Comparison of ENCODE assay signal across 10 cellular contexts in the genomic region with DNA sequence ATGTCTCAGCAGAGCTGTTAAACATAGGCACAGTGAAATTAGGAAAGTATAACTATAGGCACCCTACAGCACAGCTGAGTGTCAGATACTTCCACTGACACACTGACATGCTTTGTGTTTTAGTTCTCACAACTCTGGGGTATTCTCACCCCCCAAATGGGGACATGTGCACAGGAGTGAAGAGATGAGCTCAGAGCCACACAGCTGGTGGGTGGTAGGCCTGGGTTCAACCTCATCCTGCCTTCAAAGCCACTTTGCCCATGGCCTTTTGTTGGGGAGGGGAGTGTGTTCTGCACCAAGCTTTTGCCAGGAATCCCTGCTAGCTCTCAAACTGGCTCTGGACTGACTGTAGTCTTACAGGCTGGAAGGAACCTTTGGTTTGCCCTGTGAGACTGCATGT. TPM values are rescaled to one million over a fixed set of nuclear protein-coding genes. Genes with fewer than 3 reads are reported as not detected.
A peak's percentile ranks its signal among the peaks of the same experiment; 100 is the strongest.
DNase-seq lines count a peak whose midpoint lies in the region; ATAC-seq and TF ChIP-seq lines count a peak whose summit lies in the region.
"Had no signal": no experiment of that assay in that cellular context is flagged by ENCODE, and none has a peak within 500 bp of the region (broad histone marks: within the 10 kb centered on the region; RNA-seq: fewer than 3 reads in every experiment).

No MANE protein-coding gene starts in this region.

- intact Hi-C loops in activated B cell treated with CpG ODN at 0.5 μM for 24 hours (cut with micrococcal nuclease) = no loop called here

- CTCF ChIA-PET in activated B cell treated with CpG ODN at 0.5 μM for 24 hours (lab: Charles Lee) = interaction anchor here (1.0 to 1.1 kb wide), 2 partner anchors 14 to 87 kb away, joined by 4 read pairs; a partner anchor contains a TSS

- peak overlapping the region; percentile 93 for H3K4me3 ChIP-seq in iPS-15b (ENCODE audit: low read depth, low read length)
- H3K4me3 ChIP-seq in stomach smooth muscle (ENCODE audit: low read length in 2 of 2) = peak overlapping the region; percentile 77 to 96

- H3K4me1 ChIP-seq in iPS-15b (ENCODE audit: control insufficient read depth, insufficient read depth, low read length) = peaks cover 8% of the 10 kb centered on the region
- peaks cover 37% of the 10 kb centered on the region for H3K4me1 ChIP-seq in stomach smooth muscle (ENCODE audit: control insufficient read depth, insufficient read depth, low read length)

- H3K36me3 ChIP-seq in iPS-15b (ENCODE audit: control insufficient read depth, insufficient read depth, low read length) (peaks cover 40% of the 10 kb centered on the region), stomach smooth muscle (ENCODE audit: control insufficient read depth in 2 of 2, insufficient read depth in 2 of 2, low read length in 2 of 2) (peaks cover 17 to 24% of the 10 kb centered on the region in 2 donors)

- H3K27me3 ChIP-seq in iPS-15b (ENCODE audit: control insufficient read depth, insufficient read depth, low read length) (no peaks in the 10 kb centered on the region), stomach smooth muscle (ENCODE audit: control insufficient read depth in 1 of 2, insufficient read depth in 2 of 2, low read length in 2 of 2) (no peaks in the 10 kb centered on the region)

- peak overlapping the region; percentile 99 for H3K4me3 Mint-ChIP-seq in activated T-cell treated with anti-CD3 and anti-CD28 coated beads, Interleukin-2, amount 50 U/mL, for 4 hours
- H3K4me3 Mint-ChIP-seq in activated B cell treated with CpG ODN at 0.5 μM for 24 hours = peak overlapping the region; percentile 94

- H3K27me3 Mint-ChIP-seq in activated T-cell treated with anti-CD3 and anti-CD28 coated beads, Interleukin-2, amount 50 U/mL, for 4 hours (ENCODE audit: low read depth) = no peaks in the 10 kb centered on the region
- no peaks in the 10 kb centered on the region for H3K27me3 Mint-ChIP-seq in activated B cell treated with CpG ODN at 0.5 μM for 24 hours

- POLR2A ChIA-PET in activated B cell treated with CpG ODN at 0.5 μM for 24 hours (lab: Charles Lee) = interaction anchor here (0.6 to 7.3 kb wide), 9 partner anchors 12 to 389 kb away, joined by 3 to 190 read pairs (median 3); a partner anchor contains a TSS

- TF ChIP-seq CTCF in activated B cell treated with CpG ODN at 0.5 μM for 24 hours (IDR thresholded peaks at IDR 0.05) = no peak

- ATAC-seq in activated T-cell treated with anti-CD3 and anti-CD28 coated beads, Interleukin-2, amount 50 U/mL, for 4 hours = no peak
- ATAC-seq in activated B cell treated with CpG ODN at 0.5 μM for 24 hours (ENCODE audit: low read depth) = no peak

- peaks cover 45% of the 10 kb centered on the region for H3K4me1 Mint-ChIP-seq in activated T-cell treated with anti-CD3 and anti-CD28 coated beads, Interleukin-2, amount 50 U/mL, for 4 hours (ENCODE audit: low read depth)
- peaks cover 52% of the 10 kb centered on the region for H3K4me1 Mint-ChIP-seq in activated B cell treated with CpG ODN at 0.5 μM for 24 hours

- peaks cover 19% of the 10 kb centered on the region for H3K36me3 Mint-ChIP-seq in activated T-cell treated with anti-CD3 and anti-CD28 coated beads, Interleukin-2, amount 50 U/mL, for 4 hours (ENCODE audit: insufficient read depth)
- peaks cover 63% of the 10 kb centered on the region for H3K36me3 Mint-ChIP-seq in activated B cell treated with CpG ODN at 0.5 μM for 24 hours (ENCODE audit: low read depth)

- H3K9me3 ChIP-seq in iPS-15b (ENCODE audit: control insufficient read depth, insufficient read depth, low read length) (no peaks in the 10 kb centered on the region), stomach smooth muscle (ENCODE audit: control insufficient read depth in 2 of 2, low read length in 2 of 2) (no peaks in the 10 kb centered on the region)

- peak overlapping the region; percentile 92 for H3K27ac Mint-ChIP-seq in activated B cell treated with CpG ODN at 0.5 μM for 24 hours

- no peak for DNase-seq in activated T-cell treated with anti-CD3 and anti-CD28 coated beads, Interleukin-2, amount 50 U/mL, for 4 hours
- no peak for DNase-seq in activated T-cell treated with anti-CD3 and anti-CD28 coated beads, Interleukin-2, amount 50 U/mL, for 1 hour
- DNase-seq in activated B cell treated with CpG ODN at 0.5 μM for 24 hours (no peak), LoVo (ENCODE audit: low spot score) (no peak), NCI-H2171 (lab: John Stamatoyannopoulos, UW) (no peak), HK-2 (ENCODE audit: unreplicated experiment) (no peak)
- DNase-seq: NCI-H1417 treated with DMSO at 0.1 percent for 48 hours, Right ventricle myocardium superior had no signal

- H3K9me3 Mint-ChIP-seq in activated T-cell treated with anti-CD3 and anti-CD28 coated beads, Interleukin-2, amount 50 U/mL, for 4 hours = no peaks in the 10 kb centered on the region
- no peaks in the 10 kb centered on the region for H3K9me3 Mint-ChIP-seq in activated B cell treated with CpG ODN at 0.5 μM for 24 hours

- no peak overlapping the region for H3K9ac ChIP-seq in iPS-15b (ENCODE audit: low read depth, low read length)
- no peak overlapping the region for H3K9ac ChIP-seq in stomach smooth muscle (ENCODE audit: low read length in 2 of 2)

- H3K27ac ChIP-seq in stomach smooth muscle (ENCODE audit: low read length) = no peak overlapping the region

RNA-seq across cellular contexts. Expression of a gene that starts 1.7 kb away (rescaled TPM):
- 10 to 100 TPM; 48.1 to 48.5 (median 48.1) TPM for total RNA-seq in activated T-cell treated with anti-CD3 and anti-CD28 coated beads, Interleukin-2, amount 50 U/mL, for 4 hours
- total RNA-seq in activated B cell treated with CpG ODN at 0.5 μM for 24 hours = 41.6 and 51.7 TPM in 2 replicates

RNA-seq across cellular contexts. Expression of a gene that starts 31.7 kb away (rescaled TPM):
- total RNA-seq in activated T-cell treated with anti-CD3 and anti-CD28 coated beads, Interleukin-2, amount 50 U/mL, for 4 hours = 100 to 1,000 TPM in 2 of 3 donors, 10 to 100 TPM in 1; 98.7 to 107 (median 103) TPM
- total RNA-seq in activated B cell treated with CpG ODN at 0.5 μM for 24 hours = 70.9 and 89.3 TPM in 2 replicates

RNA-seq across cellular contexts. Expression of a gene that starts 54.1 kb away (rescaled TPM):
- 10 to 100 TPM; 17.4 to 19.5 (median 18.2) TPM for total RNA-seq in activated T-cell treated with anti-CD3 and anti-CD28 coated beads, Interleukin-2, amount 50 U/mL, for 4 hours
- 32.0 and 36.1 TPM in 2 replicates for total RNA-seq in activated B cell treated with CpG ODN at 0.5 μM for 24 hours
